25 cellular contexts compared by ENCODE assay signal in genomic region chr6:43910149-43910637, GRCh38.
"Had no signal": no experiment of that assay in that cellular context is flagged by ENCODE, and none has a peak within 500 bp of the region (broad histone marks: within the 10 kb centered on the region; RNA-seq: fewer than 3 reads in every experiment).

No MANE protein-coding gene starts in this region.

- H3K27me3 Mint-ChIP-seq: activated CD8-positive, alpha-beta T cell treated with anti-CD3 and anti-CD28 coated beads for 36 hours had no signal

- H3K4me1 Mint-ChIP-seq: activated CD8-positive, alpha-beta memory T cell treated with anti-CD3 and anti-CD28 coated beads, Interleukin-2, amount 10 ng/mL, durations not matched to agents 7 days and 5 days had no signal

- H3K36me3 ChIP-seq: colonic mucosa, esophagus squamous epithelium, gastrocnemius medialis, neutrophil, ovary, prostate gland, spleen had no signal

- ATAC-seq: activated CD8-positive, alpha-beta memory T cell treated with anti-CD3 and anti-CD28 coated beads, Interleukin-2, amount 10 ng/mL, durations not matched to agents 7 days and 5 days; activated CD8-positive, alpha-beta T cell treated with anti-CD3 and anti-CD28 coated beads for 36 hours; activated naive CD4-positive, alpha-beta T cell treated with anti-CD3 and anti-CD28 coated beads, Interleukin-2, amount 50 U/mL, for 72 hours; effector memory CD8-positive, alpha-beta T cell; natural killer cell treated with Interleukin-12 subunit alpha and Interleukin-12 subunit beta and Interleukin-15 and Interleukin-18, amount 100 ng/mL, for 72 hours had no signal

- H3K9me3 ChIP-seq: colonic mucosa, esophagus squamous epithelium, gastrocnemius medialis, neutrophil, ovary, prostate gland, spleen, testis had no signal

- DNase-seq: activated CD4-positive, alpha-beta T cell treated with anti-CD3 and anti-CD28 coated beads for 4 hours; activated CD4-positive, CD25-positive, alpha-beta regulatory T cell; activated CD8-positive, alpha-beta memory T cell treated with anti-CD3 and anti-CD28 coated beads, Interleukin-2, amount 10 ng/mL, durations not matched to agents 7 days and 5 days; activated CD8-positive, alpha-beta T cell treated with anti-CD3 and anti-CD28 coated beads for 36 hours; activated gamma-delta T cell treated with Interleukin-2 at 50 U/mL for 16 hours; activated T-cell treated with anti-CD3 and anti-CD28 coated beads for 4 hours; aorta; colonic mucosa; dorsolateral prefrontal cortex; effector memory CD8-positive, alpha-beta T cell; esophagus squamous epithelium; midbrain; ovary; spleen; stimulated activated CD4-positive, alpha-beta T cell treated with anti-CD3 and anti-CD28 coated beads, Interleukin-4, amount 100 ng/mL, for 1 hour; stimulated activated naive CD4-positive, alpha-beta T cell; T1000; testis; trophoblast cell had no signal

- H3K4me3 Mint-ChIP-seq: activated CD8-positive, alpha-beta memory T cell treated with anti-CD3 and anti-CD28 coated beads, Interleukin-2, amount 10 ng/mL, durations not matched to agents 7 days and 5 days; activated CD8-positive, alpha-beta T cell treated with anti-CD3 and anti-CD28 coated beads for 36 hours; effector memory CD8-positive, alpha-beta T cell; natural killer cell treated with Interleukin-12 subunit alpha and Interleukin-12 subunit beta and Interleukin-15 and Interleukin-18, amount 100 ng/mL, for 72 hours; T-helper 1 cell treated with Interleukin-12 subunit alpha and Interleukin-12 subunit beta and Interleukin-4 antibody, amounts not matched to agents 30 μg/mL and 1 μg/mL, for 36 hours had no signal

- H3K27me3 ChIP-seq: colonic mucosa, gastrocnemius medialis, ovary, testis had no signal

- H3K9me3 Mint-ChIP-seq: activated CD8-positive, alpha-beta T cell treated with anti-CD3 and anti-CD28 coated beads for 36 hours; activated naive CD4-positive, alpha-beta T cell treated with anti-CD3 and anti-CD28 coated beads, Interleukin-2, amount 50 U/mL, for 72 hours; effector memory CD8-positive, alpha-beta T cell; natural killer cell treated with Interleukin-12 subunit alpha and Interleukin-12 subunit beta and Interleukin-15 and Interleukin-18, amount 100 ng/mL, for 72 hours; T-helper 1 cell treated with Interleukin-12 subunit alpha and Interleukin-12 subunit beta and Interleukin-4 antibody, amounts not matched to agents 30 μg/mL and 1 μg/mL, for 36 hours had no signal

- H3K36me3 Mint-ChIP-seq: activated CD8-positive, alpha-beta memory T cell treated with anti-CD3 and anti-CD28 coated beads, Interleukin-2, amount 10 ng/mL, durations not matched to agents 7 days and 5 days; activated naive CD4-positive, alpha-beta T cell treated with anti-CD3 and anti-CD28 coated beads, Interleukin-2, amount 50 U/mL, for 72 hours; natural killer cell treated with Interleukin-12 subunit alpha and Interleukin-12 subunit beta and Interleukin-15 and Interleukin-18, amount 100 ng/mL, for 72 hours had no signal

- H3K27ac ChIP-seq: colonic mucosa, dorsolateral prefrontal cortex, esophagus squamous epithelium, gastrocnemius medialis, neutrophil, ovary, prostate gland, spleen, testis had no signal

- H3K4me1 ChIP-seq: gastrocnemius medialis, prostate gland, testis had no signal

- H3K4me3 ChIP-seq: colonic mucosa, dorsolateral prefrontal cortex, esophagus squamous epithelium, gastrocnemius medialis, ovary, prostate gland, spleen, testis had no signal

- H3K27ac Mint-ChIP-seq: activated CD8-positive, alpha-beta memory T cell treated with anti-CD3 and anti-CD28 coated beads, Interleukin-2, amount 10 ng/mL, durations not matched to agents 7 days and 5 days; activated CD8-positive, alpha-beta T cell treated with anti-CD3 and anti-CD28 coated beads for 36 hours; activated naive CD4-positive, alpha-beta T cell treated with anti-CD3 and anti-CD28 coated beads, Interleukin-2, amount 50 U/mL, for 72 hours; effector memory CD8-positive, alpha-beta T cell; natural killer cell treated with Interleukin-12 subunit alpha and Interleukin-12 subunit beta and Interleukin-15 and Interleukin-18, amount 100 ng/mL, for 72 hours; T-helper 1 cell treated with Interleukin-12 subunit alpha and Interleukin-12 subunit beta and Interleukin-4 antibody, amounts not matched to agents 30 μg/mL and 1 μg/mL, for 36 hours had no signal
